Comparison of ENCODE assay signal across 1 cellular context in the genomic region with DNA sequence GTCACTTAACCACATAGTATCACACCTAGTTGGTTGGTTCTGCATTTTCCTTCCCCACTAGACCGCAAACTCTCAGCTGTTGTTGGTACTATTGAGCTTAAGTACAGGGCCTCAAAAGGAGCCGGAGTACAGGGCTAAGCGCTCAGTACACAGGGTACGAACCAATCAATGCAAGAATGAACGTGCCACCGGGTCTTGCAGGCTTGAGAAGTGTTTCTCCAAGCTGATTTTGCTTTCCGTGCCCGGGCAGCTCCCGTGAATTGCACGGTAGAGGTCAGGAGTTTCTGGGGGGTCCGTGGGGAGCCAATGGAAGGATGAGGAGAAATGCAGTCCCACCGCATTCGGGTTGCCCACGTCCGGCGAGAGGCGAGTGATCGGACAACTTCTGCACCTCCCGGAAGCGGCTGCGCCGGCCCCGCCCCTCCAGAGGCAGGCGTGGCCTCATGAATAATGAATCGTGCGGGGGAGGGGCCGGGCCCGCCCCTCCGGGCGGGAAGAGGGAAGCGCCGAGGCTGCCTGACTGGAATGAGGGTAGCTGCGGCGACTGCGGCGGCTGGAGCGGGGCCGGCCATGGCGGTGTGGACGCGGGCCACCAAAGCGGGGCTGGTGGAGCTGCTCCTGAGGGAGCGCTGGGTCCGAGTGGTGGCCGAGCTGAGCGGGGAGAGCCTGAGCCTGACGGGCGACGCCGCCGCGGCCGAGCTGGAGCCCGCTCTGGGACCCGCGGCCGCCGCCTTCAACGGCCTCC.
TF ChIP-seq lines count a peak whose summit lies in the region.

A gene (plus strand): TSS at position 523 of the 745 bp plus-strand sequence. CDS start 3 bp downstream, at position 526.

TF ChIP-seq in SK-N-SH, 30 proteins besides CTCF, POLR2A, EP300 and RAD21:
- TF ChIP-seq NFIC (IDR thresholded peaks at IDR 0.05; ENCODE audit: borderline replicate concordance) = no peak
- TF ChIP-seq TEAD4 (IDR thresholded peaks at IDR 0.05; ENCODE audit: borderline replicate concordance, insufficient read depth) = no peak
- no peak for TF ChIP-seq FOXM1 (IDR thresholded peaks at IDR 0.05; ENCODE audit: low read depth)
- TF ChIP-seq GATA2 (CRISPR knock-in tag; IDR thresholded peaks at IDR 0.05) = no peak
- peak; percentile 20; the same call in 1 of the 2 replicates for TF ChIP-seq MXI1 (IDR thresholded peaks at IDR 0.05; ENCODE audit: low read depth, low read length)
- peak; percentile 96 for TF ChIP-seq SIN3A (IDR thresholded peaks at IDR 0.05; ENCODE audit: borderline replicate concordance, low read depth, low read length)
- peak; percentile 78 for TF ChIP-seq TAF1 (IDR thresholded peaks at IDR 0.05; ENCODE audit: borderline replicate concordance, low read depth, low read length)
- TF ChIP-seq POLR2AphosphoS5 (IDR thresholded peaks at IDR 0.05; ENCODE audit: low read depth, low read length) = peak; percentile 88
- TF ChIP-seq, protein P1, sequence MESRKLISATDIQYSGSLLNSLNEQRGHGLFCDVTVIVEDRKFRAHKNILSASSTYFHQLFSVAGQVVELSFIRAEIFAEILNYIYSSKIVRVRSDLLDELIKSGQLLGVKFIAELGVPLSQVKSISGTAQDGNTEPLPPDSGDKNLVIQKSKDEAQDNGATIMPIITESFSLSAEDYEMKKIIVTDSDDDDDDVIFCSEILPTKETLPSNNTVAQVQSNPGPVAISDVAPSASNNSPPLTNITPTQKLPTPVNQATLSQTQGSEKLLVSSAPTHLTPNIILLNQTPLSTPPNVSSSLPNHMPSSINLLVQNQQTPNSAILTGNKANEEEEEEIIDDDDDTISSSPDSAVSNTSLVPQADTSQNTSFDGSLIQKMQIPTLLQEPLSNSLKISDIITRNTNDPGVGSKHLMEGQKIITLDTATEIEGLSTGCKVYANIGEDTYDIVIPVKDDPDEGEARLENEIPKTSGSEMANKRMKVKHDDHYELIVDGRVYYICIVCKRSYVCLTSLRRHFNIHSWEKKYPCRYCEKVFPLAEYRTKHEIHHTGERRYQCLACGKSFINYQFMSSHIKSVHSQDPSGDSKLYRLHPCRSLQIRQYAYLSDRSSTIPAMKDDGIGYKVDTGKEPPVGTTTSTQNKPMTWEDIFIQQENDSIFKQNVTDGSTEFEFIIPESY (IDR thresholded peaks at IDR 0.05; ENCODE audit: borderline replicate concordance, low read depth) = no peak
- peak; percentile 12; the same call in 1 of the 2 replicates for TF ChIP-seq SMC3 (IDR thresholded peaks at IDR 0.05; ENCODE audit: low read depth, low read length)
- no peak for TF ChIP-seq RFX5 (IDR thresholded peaks at IDR 0.05; ENCODE audit: low read length)
- TF ChIP-seq, protein P2, sequence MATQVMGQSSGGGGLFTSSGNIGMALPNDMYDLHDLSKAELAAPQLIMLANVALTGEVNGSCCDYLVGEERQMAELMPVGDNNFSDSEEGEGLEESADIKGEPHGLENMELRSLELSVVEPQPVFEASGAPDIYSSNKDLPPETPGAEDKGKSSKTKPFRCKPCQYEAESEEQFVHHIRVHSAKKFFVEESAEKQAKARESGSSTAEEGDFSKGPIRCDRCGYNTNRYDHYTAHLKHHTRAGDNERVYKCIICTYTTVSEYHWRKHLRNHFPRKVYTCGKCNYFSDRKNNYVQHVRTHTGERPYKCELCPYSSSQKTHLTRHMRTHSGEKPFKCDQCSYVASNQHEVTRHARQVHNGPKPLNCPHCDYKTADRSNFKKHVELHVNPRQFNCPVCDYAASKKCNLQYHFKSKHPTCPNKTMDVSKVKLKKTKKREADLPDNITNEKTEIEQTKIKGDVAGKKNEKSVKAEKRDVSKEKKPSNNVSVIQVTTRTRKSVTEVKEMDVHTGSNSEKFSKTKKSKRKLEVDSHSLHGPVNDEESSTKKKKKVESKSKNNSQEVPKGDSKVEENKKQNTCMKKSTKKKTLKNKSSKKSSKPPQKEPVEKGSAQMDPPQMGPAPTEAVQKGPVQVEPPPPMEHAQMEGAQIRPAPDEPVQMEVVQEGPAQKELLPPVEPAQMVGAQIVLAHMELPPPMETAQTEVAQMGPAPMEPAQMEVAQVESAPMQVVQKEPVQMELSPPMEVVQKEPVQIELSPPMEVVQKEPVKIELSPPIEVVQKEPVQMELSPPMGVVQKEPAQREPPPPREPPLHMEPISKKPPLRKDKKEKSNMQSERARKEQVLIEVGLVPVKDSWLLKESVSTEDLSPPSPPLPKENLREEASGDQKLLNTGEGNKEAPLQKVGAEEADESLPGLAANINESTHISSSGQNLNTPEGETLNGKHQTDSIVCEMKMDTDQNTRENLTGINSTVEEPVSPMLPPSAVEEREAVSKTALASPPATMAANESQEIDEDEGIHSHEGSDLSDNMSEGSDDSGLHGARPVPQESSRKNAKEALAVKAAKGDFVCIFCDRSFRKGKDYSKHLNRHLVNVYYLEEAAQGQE (IDR thresholded peaks at IDR 0.05; ENCODE audit: low read depth, low read length) = 0 out of 2 replicates have a peak, but pooled peaks have one; percentile 49
- TF ChIP-seq YY1 (IDR thresholded peaks at IDR 0.05; ENCODE audit: low read depth) = peak; percentile 73
- peak; percentile 67 for TF ChIP-seq NRF1 (IDR thresholded peaks at IDR 0.05; ENCODE audit: low read depth, low read length)
- TF ChIP-seq FOSL2 (IDR thresholded peaks at IDR 0.05; ENCODE audit: borderline replicate concordance, low read depth) = no peak
- peak; percentile 84 for TF ChIP-seq ELF1 (IDR thresholded peaks at IDR 0.05)
- TF ChIP-seq, protein P3, sequence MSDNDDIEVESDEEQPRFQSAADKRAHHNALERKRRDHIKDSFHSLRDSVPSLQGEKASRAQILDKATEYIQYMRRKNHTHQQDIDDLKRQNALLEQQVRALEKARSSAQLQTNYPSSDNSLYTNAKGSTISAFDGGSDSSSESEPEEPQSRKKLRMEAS (IDR thresholded peaks at IDR 0.05; ENCODE audit: low read depth) = peak; percentile 68; the same call in 1 of the 2 replicates
- TF ChIP-seq GABPA (IDR thresholded peaks at IDR 0.05; ENCODE audit: low read depth) = peak; percentile 42; the same call in 1 of the 2 replicates
- no peak for TF ChIP-seq FOXJ3 (CRISPR knock-in tag; IDR thresholded peaks at IDR 0.05)
- TF ChIP-seq, protein P4, sequence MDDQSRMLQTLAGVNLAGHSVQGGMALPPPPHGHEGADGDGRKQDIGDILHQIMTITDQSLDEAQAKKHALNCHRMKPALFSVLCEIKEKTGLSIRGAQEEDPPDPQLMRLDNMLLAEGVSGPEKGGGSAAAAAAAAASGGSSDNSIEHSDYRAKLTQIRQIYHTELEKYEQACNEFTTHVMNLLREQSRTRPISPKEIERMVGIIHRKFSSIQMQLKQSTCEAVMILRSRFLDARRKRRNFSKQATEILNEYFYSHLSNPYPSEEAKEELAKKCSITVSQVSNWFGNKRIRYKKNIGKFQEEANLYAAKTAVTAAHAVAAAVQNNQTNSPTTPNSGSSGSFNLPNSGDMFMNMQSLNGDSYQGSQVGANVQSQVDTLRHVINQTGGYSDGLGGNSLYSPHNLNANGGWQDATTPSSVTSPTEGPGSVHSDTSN (IDR thresholded peaks at IDR 0.05) = peak; percentile 56
- TF ChIP-seq, protein P5, sequence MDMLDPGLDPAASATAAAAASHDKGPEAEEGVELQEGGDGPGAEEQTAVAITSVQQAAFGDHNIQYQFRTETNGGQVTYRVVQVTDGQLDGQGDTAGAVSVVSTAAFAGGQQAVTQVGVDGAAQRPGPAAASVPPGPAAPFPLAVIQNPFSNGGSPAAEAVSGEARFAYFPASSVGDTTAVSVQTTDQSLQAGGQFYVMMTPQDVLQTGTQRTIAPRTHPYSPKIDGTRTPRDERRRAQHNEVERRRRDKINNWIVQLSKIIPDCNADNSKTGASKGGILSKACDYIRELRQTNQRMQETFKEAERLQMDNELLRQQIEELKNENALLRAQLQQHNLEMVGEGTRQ (IDR thresholded peaks at IDR 0.05; ENCODE audit: borderline replicate concordance, low read depth, low read length) = no peak
- TF ChIP-seq, protein P6, sequence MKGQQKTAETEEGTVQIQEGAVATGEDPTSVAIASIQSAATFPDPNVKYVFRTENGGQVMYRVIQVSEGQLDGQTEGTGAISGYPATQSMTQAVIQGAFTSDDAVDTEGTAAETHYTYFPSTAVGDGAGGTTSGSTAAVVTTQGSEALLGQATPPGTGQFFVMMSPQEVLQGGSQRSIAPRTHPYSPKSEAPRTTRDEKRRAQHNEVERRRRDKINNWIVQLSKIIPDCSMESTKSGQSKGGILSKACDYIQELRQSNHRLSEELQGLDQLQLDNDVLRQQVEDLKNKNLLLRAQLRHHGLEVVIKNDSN (IDR thresholded peaks at IDR 0.05; ENCODE audit: borderline replicate concordance, low read depth) = no peak
- peak; percentile 9; the same call in 1 of the 2 replicates for TF ChIP-seq JUND (IDR thresholded peaks at IDR 0.05)
- TF ChIP-seq CHD2 (IDR thresholded peaks at IDR 0.05; ENCODE audit: low read length, partially characterized antibody) = peak; percentile 67
- no peak for TF ChIP-seq MEF2A (IDR thresholded peaks at IDR 0.05; ENCODE audit: borderline replicate concordance, low read depth)
TF ChIP-seq in SK-N-SH: peak in this region for 14.
